Comparison of ENCODE assay signal across 8 cellular contexts in the genomic region with DNA sequence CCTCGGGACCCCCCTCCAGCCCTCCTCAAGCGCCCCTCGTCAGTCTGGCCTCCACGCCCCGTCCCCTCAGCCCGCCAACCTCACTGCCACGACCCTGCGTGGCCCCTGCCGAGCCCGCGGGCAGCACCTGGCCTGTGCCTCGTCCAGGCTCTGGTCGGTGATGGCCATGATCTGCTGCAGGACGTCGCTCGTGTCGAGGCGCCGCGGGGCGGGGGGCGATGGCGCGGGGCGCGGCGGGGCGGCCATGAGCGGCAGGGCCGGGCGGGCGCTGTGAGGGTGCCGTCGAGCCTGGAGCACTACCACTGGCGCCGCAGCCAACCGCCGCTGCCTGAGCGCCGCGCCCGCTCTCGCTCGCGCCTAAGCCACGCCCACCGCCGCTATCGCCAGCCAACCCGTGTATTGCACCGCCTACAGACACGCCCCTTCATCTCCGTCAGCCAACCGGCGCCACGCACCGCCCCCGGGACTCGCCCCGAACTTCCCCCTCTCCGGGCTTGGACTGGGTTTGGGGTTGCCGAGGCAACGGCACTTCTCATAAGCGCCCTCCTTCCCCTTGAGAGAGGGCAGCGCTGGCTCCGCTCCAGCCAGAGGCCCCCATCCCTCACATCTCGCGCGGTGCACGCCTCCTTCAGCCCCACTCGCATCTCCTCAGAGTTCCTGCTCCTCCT. TPM values are rescaled to one million over a fixed set of nuclear protein-coding genes. Genes with fewer than 3 reads are reported as not detected.
DNase-seq lines count a peak whose midpoint lies in the region; TF ChIP-seq lines count a peak whose summit lies in the region.

PBX4 (minus strand) TSS at position 304 of the 668 bp plus-strand sequence; CDS start at position 246, 58 bp downstream.

- H3K36me3 ChIP-seq in SK-N-MC (ENCODE audit: insufficient read depth, low read length) (no peaks in the 10 kb centered on the region; the same call in 1 of the 2 replicates), tibial artery (peaks cover 0 to 1% (median 0%) of the 10 kb centered on the region in 3 donors)

- H3K9me3 Mint-ChIP-seq in osteocyte (ENCODE audit: unreplicated experiment), result no peaks in the 10 kb centered on the region

- H3K27me3 Mint-ChIP-seq in osteocyte (ENCODE audit: unreplicated experiment), result no peaks in the 10 kb centered on the region

- H3K4me3 ChIP-seq in SK-N-MC, result peak within 1 kb of the TSS; percentile 92
- H3K4me3 ChIP-seq in tibial artery, result peak within 1 kb of the TSS; percentile 22 to 44

- H3K4me3 Mint-ChIP-seq in osteocyte (ENCODE audit: unreplicated experiment), result peak within 1 kb of the TSS; percentile 78

- peak within 1 kb of the TSS; percentile 85 for H3K9ac ChIP-seq in SK-N-MC (ENCODE audit: insufficient read length)

- intact Hi-C loops in tibial artery (cut with DNase I; ENCODE audit: low total_unique reads), result no loop called here

- peaks cover 0 to 9% (median 2%) of the 10 kb centered on the region in 4 donors for H3K4me1 ChIP-seq in tibial artery

- POLR2A ChIA-PET in HEK293T (lab: Yijun Ruan, JAX), result interaction anchor here (1.7 kb wide), 1 partner anchor 44 kb away, joined by 3 read pairs; no protein-coding TSS in a partner anchor

- peaks cover 0 to 30% of the 10 kb centered on the region in 2 donors for H3K27me3 ChIP-seq in tibial artery

- no peaks in the 10 kb centered on the region for H3K36me3 Mint-ChIP-seq in osteocyte (ENCODE audit: unreplicated experiment)

- peak within 1 kb of the TSS; percentile 56 for H3K27ac Mint-ChIP-seq in osteocyte (ENCODE audit: unreplicated experiment)

- CTCF ChIA-PET in HEK293T (lab: Yijun Ruan, JAX), result no interaction called here

- peaks cover 11% of the 10 kb centered on the region for H3K4me1 Mint-ChIP-seq in osteocyte (ENCODE audit: unreplicated experiment)

- DNase-seq in GM04503 (ENCODE audit: low read depth) (peak; percentile 53), HEK293T (ENCODE audit: extremely low spot score) (peak; percentile 98), NAMALWA (ENCODE audit: low spot score) (peak; percentile 98), SK-N-MC (ENCODE audit: low read depth, low spot score) (peak; percentile 63), glomerular visceral epithelial cell (ENCODE audit: extremely low spot score) (peak; percentile 91), osteocyte (ENCODE audit: extremely low spot score, unreplicated experiment) (peak; percentile 96), tibial artery (peak; percentile 84 to 89)
- peak; percentile 99 for DNase-seq in activated naive CD4-positive, alpha-beta T cell treated with Interleukin-2 at 50 U/mL for 16 hours

- no peaks in the 10 kb centered on the region for H3K9me3 ChIP-seq in SK-N-MC (ENCODE audit: low read depth, low read length)
- H3K9me3 ChIP-seq in tibial artery, result no peaks in the 10 kb centered on the region

- H3K27ac ChIP-seq in SK-N-MC (no peak within 1 kb of the TSS), tibial artery (no peak within 1 kb of the TSS)

- TF ChIP-seq CTCF in osteocyte (IDR thresholded peaks at IDR 0.05) (no peak), tibial artery (IDR thresholded peaks at IDR 0.05) (no peak)

TF ChIP-seq in HEK293T, 16 proteins besides CTCF, POLR2A, EP300 and RAD21:
- TF ChIP-seq L3MBTL2 (conservative IDR thresholded peaks at IDR 0.05) (peak; percentile 68), FOXK2 (IDR thresholded peaks at IDR 0.05) (no peak)

RNA-seq across cellular contexts. Expression of gene PBX4, which starts in this region (rescaled TPM):
- 0.46 and 0.52 TPM in 2 replicates for total RNA-seq in osteocyte

Comparison
In these comparisons a context has a peak if more than half of its experiments do, and no peak if none do; other contexts are left out.
1. Peak in DNase-seq in osteocyte; RNA of the gene not detected or under 1 TPM.